Comparison of ENCODE assay signal across 10 cellular contexts in genomic region chr18:77100751-77101355, GRCh38. TPM values are rescaled to one million over a fixed set of nuclear protein-coding genes. Genes with fewer than 3 reads are reported as not detected.
DNase-seq lines count a peak whose midpoint lies in the region; ATAC-seq, FAIRE-seq and TF ChIP-seq lines count a peak whose summit lies in the region.
"Had no signal": no experiment of that assay in that cellular context is flagged by ENCODE, and none has a peak within 500 bp of the region (broad histone marks: within the 10 kb centered on the region; RNA-seq: fewer than 3 reads in every experiment).

No MANE protein-coding gene starts in this region.

- H3K4me1 Mint-ChIP-seq in activated naive CD4-positive, alpha-beta T cell treated with anti-CD3 and anti-CD28 coated beads, Interleukin-2, amount 50 U/mL, for 24 hours: peaks cover 98% of the 10 kb centered on the region

- CTCF ChIA-PET in HepG2 (lab: Yijun Ruan, JAX; ENCODE audit: low intra/inter-chr PET ratio, low total read pairs): no interaction called here

- no peaks in the 10 kb centered on the region for H3K9me3 ChIP-seq in liver (ENCODE audit: control insufficient read depth in 4 of 4, low read length in 3 of 4)
- H3K9me3 ChIP-seq in HepG2 (ENCODE audit: low read length): no peaks in the 10 kb centered on the region
- H3K9me3 ChIP-seq in lung (ENCODE audit: control insufficient read depth in 2 of 2, insufficient read depth in 1 of 2, low read length in 1 of 2): peaks cover 0 to under 1% of the 10 kb centered on the region in 2 donors
- no peaks in the 10 kb centered on the region for H3K9me3 ChIP-seq in upper lobe of right lung

- TF ChIP-seq EP300 in HepG2 (IDR thresholded peaks at IDR 0.05; ENCODE audit: low read depth in 2 of 2, low read length in 2 of 2) (no peak), HepG2 (CRISPR knock-in tag; IDR thresholded peaks at IDR 0.05; ENCODE audit: borderline replicate concordance) (no peak)

- TF ChIP-seq POLR2A in HepG2 (IDR thresholded peaks at IDR 0.05; ENCODE audit: insufficient read depth in 1 of 2, low read depth in 2 of 2, low read length in 2 of 2): no peak

- H3K4me3 ChIP-seq in liver (ENCODE audit: low read depth in 1 of 3, low read length in 3 of 3) (no peak overlapping the region), HepG2 (replicated peaks in 1 of 3; ENCODE audit: insufficient read depth in 1 of 3, low read depth in 2 of 3, low read length in 3 of 3) (no peak overlapping the region), lung (no peak overlapping the region), upper lobe of right lung (no peak overlapping the region)

- TF ChIP-seq RAD21 in liver (IDR thresholded peaks at IDR 0.05) (no peak), HepG2 (CRISPR knock-in tag; IDR thresholded peaks at IDR 0.05) (no peak)

- H3K27me3 Mint-ChIP-seq in activated naive CD4-positive, alpha-beta T cell treated with anti-CD3 and anti-CD28 coated beads, Interleukin-2, amount 50 U/mL, for 24 hours: no peaks in the 10 kb centered on the region

- no peak for TF ChIP-seq CTCF in liver (IDR thresholded peaks at IDR 0.05; ENCODE audit: low read depth, low read length, missing input control)
- no peak for TF ChIP-seq CTCF in HepG2 (CRISPR knock-in tag; IDR thresholded peaks at IDR 0.05)
- no peak for TF ChIP-seq CTCF in lung (IDR thresholded peaks at IDR 0.05; ENCODE audit: control extremely low read depth, extremely low read depth)
- TF ChIP-seq CTCF in upper lobe of right lung (IDR thresholded peaks at IDR 0.05): no peak

- H3K36me3 ChIP-seq in liver (ENCODE audit: control insufficient read depth in 4 of 4, insufficient read depth in 3 of 4, low read depth in 1 of 4, low read length in 3 of 4) (peaks cover 0 to 3% (median 1%) of the 10 kb centered on the region in 4 donors), HepG2 (replicated peaks in 1 of 2; ENCODE audit: control insufficient read depth in 1 of 2, insufficient read depth in 2 of 2, low read length in 2 of 2) (no peaks in the 10 kb centered on the region; a peak in 2 of 5 replicates), lung (ENCODE audit: control insufficient read depth in 2 of 2, insufficient read depth in 2 of 2, low read length in 2 of 2) (peaks cover 0 to 13% of the 10 kb centered on the region in 2 donors), upper lobe of right lung (peaks cover 11% of the 10 kb centered on the region)

- 84% methylated on average over 8 of the region's 8 CpGs for WGBS in liver
- 77% methylated on average over 5 of the region's 8 CpGs for WGBS in HepG2 (ENCODE audit: low lambda C conversion rate)
- WGBS in lung, 2 donors: 71 to 80% methylated on average over 8 of the region's 8 CpGs

- no peaks in the 10 kb centered on the region for H3K27me3 ChIP-seq in liver (ENCODE audit: control insufficient read depth in 4 of 4, insufficient read depth in 4 of 4, low read length in 3 of 4)
- H3K27me3 ChIP-seq in HepG2 (ENCODE audit: control insufficient read depth in 1 of 2, insufficient read depth in 2 of 2, low read length in 2 of 2): no peaks in the 10 kb centered on the region
- H3K27me3 ChIP-seq in lung (ENCODE audit: control insufficient read depth, insufficient read depth): no peaks in the 10 kb centered on the region
- no peaks in the 10 kb centered on the region for H3K27me3 ChIP-seq in upper lobe of right lung

- no peak overlapping the region for H2AFZ ChIP-seq in HepG2 (ENCODE audit: low read length)

- H3K4me1 ChIP-seq in liver (ENCODE audit: control insufficient read depth in 4 of 4, insufficient read depth in 4 of 4, low read length in 3 of 4) (peaks cover 4 to 29% (median 15%) of the 10 kb centered on the region in 4 donors), HepG2 (ENCODE audit: insufficient read depth, low read length) (peaks cover 9% of the 10 kb centered on the region), lung (ENCODE audit: control insufficient read depth in 2 of 2, insufficient read depth in 2 of 2, low read length in 2 of 2) (peaks cover 3 to 24% of the 10 kb centered on the region in 2 donors), upper lobe of right lung (peaks cover 80% of the 10 kb centered on the region)

- no peak overlapping the region for H3K4me2 ChIP-seq in HepG2 (ENCODE audit: low read depth, low read length)

- H3K36me3 Mint-ChIP-seq in activated naive CD4-positive, alpha-beta T cell treated with anti-CD3 and anti-CD28 coated beads, Interleukin-2, amount 50 U/mL, for 24 hours: peaks cover 23% of the 10 kb centered on the region

- H3K9me3 Mint-ChIP-seq in activated naive CD4-positive, alpha-beta T cell treated with anti-CD3 and anti-CD28 coated beads, Interleukin-2, amount 50 U/mL, for 24 hours: no peaks in the 10 kb centered on the region

- POLR2A ChIA-PET in HepG2 (lab: Yijun Ruan, JAX): no interaction called here

- peak overlapping the region; percentile 86 for H3K4me3 Mint-ChIP-seq in activated naive CD4-positive, alpha-beta T cell treated with anti-CD3 and anti-CD28 coated beads, Interleukin-2, amount 50 U/mL, for 24 hours

- in situ Hi-C loops in HepG2 (cut with HindIII; ENCODE audit: extremely low pct_ligation_motif_present, low pct_unique_long_range_greater_than_20kb): no loop called here

- no peak for FAIRE-seq in HepG2 (lab: Jason Lieb, UNC)

- DNase-seq in HepG2 (ENCODE audit: low spot score) (no peak), lung (ENCODE audit: low spot score) (no peak), upper lobe of right lung (no peak), T1000 (lab: John Stamatoyannopoulos, UW) (no peak), NCI-H82 (lab: John Stamatoyannopoulos, UW) (no peak)
- DNase-seq: DMS79 had no signal

- intact Hi-C loops in HepG2 (cut with micrococcal nuclease; ENCODE audit: unreplicated experiment): no loop called here
- intact Hi-C loops in upper lobe of right lung (cut with DNase I): no loop called here

- BruUV-seq in HepG2 (replicated peaks; lab: Mats Ljungman, UMichigan): no TSS peak

- peak overlapping the region; percentile 63 to 79 for H3K27ac ChIP-seq in liver (ENCODE audit: low read depth in 1 of 2, low read length in 2 of 2)
- H3K27ac ChIP-seq in HepG2 (ENCODE audit: extremely low read length, insufficient read depth, low read length): no peak overlapping the region
- peak overlapping the region; percentile 45 to 78 for H3K27ac ChIP-seq in lung (ENCODE audit: low read depth in 1 of 2, low read length in 1 of 2)
- H3K27ac ChIP-seq in upper lobe of right lung: peak overlapping the region; percentile 74
- H3K27ac ChIP-seq: VCaP had no signal

- H3K27ac Mint-ChIP-seq in activated naive CD4-positive, alpha-beta T cell treated with anti-CD3 and anti-CD28 coated beads, Interleukin-2, amount 50 U/mL, for 24 hours: peak overlapping the region; percentile 99

- ATAC-seq in HepG2 (no peak), lung (ENCODE audit: insufficient read depth, low FRiP score) (no peak), upper lobe of right lung (no peak), HG03432 (IDR thresholded peaks at IDR 0.05; ENCODE audit: unreplicated experiment) (no peak)

- H3K9ac ChIP-seq in liver (ENCODE audit: low read depth in 1 of 2, low read length in 2 of 2) (no peak overlapping the region), HepG2 (ENCODE audit: insufficient read depth, low read depth, low read length) (no peak overlapping the region)

- no peaks in the 10 kb centered on the region for H4K20me1 ChIP-seq in HepG2 (ENCODE audit: insufficient read depth, low read length)

- no peaks in the 10 kb centered on the region for H3K79me2 ChIP-seq in HepG2 (ENCODE audit: insufficient read depth, low read length)

TF ChIP-seq in liver, 16 proteins besides CTCF, POLR2A, EP300 and RAD21 (continues in another document):
- no peak for TF ChIP-seq FOXA1 (IDR thresholded peaks at IDR 0.05)
- TF ChIP-seq RXRA (IDR thresholded peaks at IDR 0.05): no peak
- no peak for TF ChIP-seq GABPA (IDR thresholded peaks at IDR 0.05 in 1 of 2, conservative IDR thresholded peaks at IDR 0.05 in 1 of 2)
- no peak for TF ChIP-seq HNF4A (conservative IDR thresholded peaks at IDR 0.05)

TF ChIP-seq in HepG2, 621 proteins besides CTCF, POLR2A, EP300 and RAD21 (continues in another document):
- TF ChIP-seq SP2 (CRISPR knock-in tag; IDR thresholded peaks at IDR 0.05): no peak
- no peak for TF ChIP-seq RFX1 (IDR thresholded peaks at IDR 0.05)
- TF ChIP-seq ZNF143 (CRISPR knock-in tag; IDR thresholded peaks at IDR 0.05): no peak
- TF ChIP-seq KAT8 (CRISPR knock-in tag; IDR thresholded peaks at IDR 0.05): no peak
- no peak for TF ChIP-seq NRL (CRISPR knock-in tag; IDR thresholded peaks at IDR 0.05; ENCODE audit: borderline replicate concordance)
- no peak for TF ChIP-seq SYNCRIP (IDR thresholded peaks at IDR 0.05; ENCODE audit: insufficient read depth, low read depth, low read length)
- TF ChIP-seq ZNF550 (CRISPR knock-in tag; IDR thresholded peaks at IDR 0.05; ENCODE audit: borderline replicate concordance): no peak
- TF ChIP-seq GATA4 (IDR thresholded peaks at IDR 0.05; ENCODE audit: borderline replicate concordance, low read depth): no peak
- TF ChIP-seq SUZ12 (IDR thresholded peaks at IDR 0.05; ENCODE audit: low read depth, low read length): no peak

RNA-seq across cellular contexts. Expression of gene MBP, which starts 31.7 kb away (rescaled TPM):
- 10 to 100 TPM; 21.3 to 23.3 TPM for total RNA-seq in liver
- 10 to 100 TPM in 1 of 2 donors, 1 to 10 TPM in 1; 9.7 to 14.1 TPM for polyA plus RNA-seq in liver
- 5.0 TPM in 2 replicates for total RNA-seq in HepG2 (2016; rRNA removed; fragmentation: Illumina TruSeq; extraction: Trizol)
- 1.4 and 1.7 TPM in 2 replicates for total RNA-seq in HepG2 (2016; cell fraction: cytosol; rRNA removed; fragmentation: Illumina TruSeq; extraction: Trizol; ENCODE audit: low read depth)
- total RNA-seq in HepG2 (2016; cell fraction: insoluble cytoplasmic fraction; rRNA removed; fragmentation: Illumina TruSeq; extraction: Trizol): 4.7 TPM in 2 replicates
- 1.8 and 2.3 TPM in 2 replicates for total RNA-seq in HepG2 (2016; cell fraction: membrane; rRNA removed; fragmentation: Illumina TruSeq; extraction: Trizol)
- total RNA-seq in HepG2 (2016; cell fraction: nucleus; rRNA removed; fragmentation: Illumina TruSeq; extraction: Trizol): 5.1 and 6.2 TPM in 2 replicates
- polyA plus RNA-seq in HepG2 (2011; rRNA removed): 8.5 and 10.9 TPM in 2 replicates
- polyA plus RNA-seq in HepG2 (2011; cell fraction: cytosol; rRNA removed): 5.1 and 8.0 TPM in 2 replicates
- 14.4 and 16.4 TPM in 2 replicates for polyA plus RNA-seq in HepG2 (2011; cell fraction: nucleus; rRNA removed)
- 10.8 and 11.5 TPM in 2 replicates for polyA plus RNA-seq in HepG2 (2012)
- polyA plus RNA-seq in HepG2 (2016; cell fraction: cytosol; fragmentation: Illumina TruSeq; extraction: Trizol; ENCODE audit: low read depth): 0.49 and 0.51 TPM in 2 replicates
- polyA plus RNA-seq in HepG2 (2016; cell fraction: insoluble cytoplasmic fraction; fragmentation: Illumina TruSeq; extraction: Trizol; ENCODE audit: low read depth): 4.2 and 4.7 TPM in 2 replicates
- 1.0 and 1.1 TPM in 2 replicates for polyA plus RNA-seq in HepG2 (2016; cell fraction: membrane; fragmentation: Illumina TruSeq; extraction: Trizol; ENCODE audit: low read depth)
- 4.4 and 5.6 TPM in 2 replicates for polyA plus RNA-seq in HepG2 (2016; cell fraction: nucleus; fragmentation: Illumina TruSeq; extraction: Trizol; ENCODE audit: insufficient read depth, low read depth)
- 10.6 and 20.4 TPM in 2 replicates for polyA minus RNA-seq in HepG2 (2011; rRNA and poly(A)+ RNA removed; ENCODE audit: low replicate concordance)
- 7.3 and 8.8 TPM in 2 replicates for polyA minus RNA-seq in HepG2 (2011; cell fraction: cytosol; rRNA and poly(A)+ RNA removed)
- 19.0 and 19.6 TPM in 2 replicates for polyA minus RNA-seq in HepG2 (2011; cell fraction: nucleus; rRNA and poly(A)+ RNA removed)
- total RNA-seq in lung: 10 to 100 TPM; 39.4 to 64.1 TPM
- polyA plus RNA-seq in lung: 10 to 100 TPM; 15.6 to 22.4 TPM
- 78.9 TPM for total RNA-seq in upper lobe of right lung
